In the genomic region with DNA sequence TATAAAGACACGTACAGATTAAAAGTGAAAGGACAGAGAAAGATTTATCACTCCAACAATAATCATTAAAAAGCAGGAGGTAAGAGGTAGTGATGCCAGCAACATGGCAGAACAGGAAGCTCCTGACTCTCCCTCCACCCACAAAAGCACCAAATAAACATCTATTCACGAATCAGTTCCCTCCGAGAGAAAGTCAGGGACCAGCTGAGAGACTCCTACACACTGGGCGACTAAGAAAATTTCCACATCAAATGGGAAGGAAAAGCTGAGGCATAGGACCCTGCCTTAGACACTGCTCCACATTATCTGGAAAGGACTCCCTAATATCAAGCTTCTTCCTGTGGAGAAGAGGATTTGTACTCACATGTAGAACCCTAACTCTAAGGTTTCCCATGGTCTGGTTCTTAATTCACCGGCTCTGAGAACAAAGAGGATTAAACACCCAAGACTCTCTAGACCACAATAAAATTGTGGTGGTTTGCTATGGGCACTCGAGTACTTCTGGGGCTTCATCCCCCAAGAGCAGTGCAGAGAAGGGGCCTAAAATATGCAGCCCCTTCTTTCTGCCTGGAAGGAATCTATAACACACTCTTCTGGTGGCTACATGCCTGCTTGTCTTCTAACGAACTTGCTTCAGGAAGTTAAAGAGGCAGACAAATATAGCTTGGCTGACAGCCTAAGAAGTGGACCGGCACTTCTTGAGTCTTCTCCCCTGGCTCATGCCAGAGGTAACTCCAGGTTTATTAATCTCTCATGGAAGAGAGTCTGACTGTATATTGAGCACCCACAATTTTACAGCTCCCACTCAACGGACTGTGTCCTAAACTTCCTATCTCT, we compare ENCODE assay signal across 12 cellular contexts. TPM values are rescaled to one million over a fixed set of nuclear protein-coding genes. Genes with fewer than 3 reads are reported as not detected.
DNase-seq lines count a peak whose midpoint lies in the region; ATAC-seq and TF ChIP-seq lines count a peak whose summit lies in the region.
"Had no signal": no experiment of that assay in that cellular context is flagged by ENCODE, and none has a peak within 500 bp of the region (broad histone marks: within the 10 kb centered on the region; RNA-seq: fewer than 3 reads in every experiment).

No MANE protein-coding gene starts in this region.

- no peaks in the 10 kb centered on the region for H3K27me3 ChIP-seq in Peyer's patch
- H3K27me3 ChIP-seq: hepatocyte had no signal

- peaks cover 5 to 28% of the 10 kb centered on the region in 2 donors for H3K36me3 Mint-ChIP-seq in CD14-positive monocyte
- peaks cover 45% of the 10 kb centered on the region for H3K36me3 Mint-ChIP-seq in T-cell

- H3K27me3 Mint-ChIP-seq in CD14-positive monocyte (ENCODE audit: low read depth in 3 of 3) (no peaks in the 10 kb centered on the region), T-cell (no peaks in the 10 kb centered on the region)
- H3K27me3 Mint-ChIP-seq: type B pancreatic cell had no signal

- TF ChIP-seq CTCF in CD14-positive monocyte (IDR thresholded peaks at IDR 0.05) (no peak), Peyer's patch (IDR thresholded peaks at IDR 0.05) (no peak), GM10248 (IDR thresholded peaks at IDR 0.05; ENCODE audit: control extremely low read depth, extremely low read depth, low read depth, missing control alignments) (no peak)

- CTCF ChIA-PET in T-cell (lab: Charles Lee): interaction anchor here (0.6 to 1.5 kb wide), 4 partner anchors 11 to 64 kb away, joined by 3 to 5 read pairs (median 3); no protein-coding TSS in a partner anchor
- CTCF ChIA-PET in GM10248 (lab: Yijun Ruan, JAX): interaction anchor here (0.6 to 2.6 kb wide), 15 partner anchors 10 to 56 kb away, joined by 3 to 13 read pairs (median 4); no protein-coding TSS in a partner anchor

- H3K36me3 ChIP-seq in Peyer's patch: no peaks in the 10 kb centered on the region

- peaks cover 0 to 12% (median 4%) of the 10 kb centered on the region in 7 donors for H3K9me3 Mint-ChIP-seq in CD14-positive monocyte
- H3K9me3 Mint-ChIP-seq in T-cell: peaks cover 9 to 21% (median 16%) of the 10 kb centered on the region in 3 donors
- H3K9me3 Mint-ChIP-seq: type B pancreatic cell had no signal

- DNase-seq in CD14-positive monocyte (ENCODE audit: low spot score): no peak
- no peak for DNase-seq in T-cell
- DNase-seq in fibroblast of peridontal ligament (ENCODE audit: extremely low read depth): peak; percentile 8
- no peak for DNase-seq in Peyer's patch
- no peak for DNase-seq in GM10248 (ENCODE audit: extremely low spot score)
- no peak for DNase-seq in activated CD8-positive, alpha-beta memory T cell treated with anti-CD3 and anti-CD28 coated beads for 24 hours
- no peak for DNase-seq in NCI-H128 (lab: John Stamatoyannopoulos, UW; ENCODE audit: unreplicated experiment)
- DNase-seq: NCI-H774; stimulated activated CD4-positive, alpha-beta T cell treated with anti-CD3 and anti-CD28 coated beads, Interleukin-4, amount 100 ng/mL, for 1 hour had no signal

- H3K4me3 Mint-ChIP-seq in CD14-positive monocyte (peak overlapping the region in 1 of 2 donors; percentile 7), T-cell (peak overlapping the region; percentile 61 to 66 (median 62))
- H3K4me3 Mint-ChIP-seq: type B pancreatic cell had no signal

- no peak for TF ChIP-seq POLR2A in Peyer's patch (IDR thresholded peaks at IDR 0.05)

- H3K4me1 Mint-ChIP-seq in CD14-positive monocyte: peaks cover 29% of the 10 kb centered on the region
- H3K4me1 Mint-ChIP-seq in T-cell: peaks cover 49 to 59% (median 59%) of the 10 kb centered on the region in 3 donors

- H3K4me3 ChIP-seq in Peyer's patch: no peak overlapping the region
- H3K4me3 ChIP-seq: hepatocyte had no signal

- H3K27ac Mint-ChIP-seq in CD14-positive monocyte (peak overlapping the region in 5 of 7 donors; percentile 33 to 71 (median 54)), T-cell (peak overlapping the region; percentile 74 to 89)
- H3K27ac Mint-ChIP-seq: type B pancreatic cell had no signal

- ATAC-seq in GM21423 (IDR thresholded peaks at IDR 0.05; ENCODE audit: unreplicated experiment) (peak; percentile 50), T-cell (replicated peaks in 1 of 4) (peak in 3 of 4 experiments; percentile 56 to 68 (median 61))

- peaks cover 0 to 13% (median 0%) of the 10 kb centered on the region in 4 donors for H3K4me1 ChIP-seq in Peyer's patch

- POLR2A ChIA-PET in T-cell (lab: Charles Lee) (no interaction called here), GM10248 (lab: Yijun Ruan, JAX) (no interaction called here)

- no peak overlapping the region for H3K27ac ChIP-seq in Peyer's patch
- H3K27ac ChIP-seq: hepatocyte had no signal

- intact Hi-C loops in CD14-positive monocyte (cut with micrococcal nuclease): no loop called here

- no peaks in the 10 kb centered on the region for H3K9me3 ChIP-seq in Peyer's patch

RNA-seq across cellular contexts. Expression of a gene that starts 29.4 kb away (rescaled TPM):
- polyA plus RNA-seq in CD14-positive monocyte: 10 to 100 TPM; 10.5 to 14.4 TPM
- 10 to 100 TPM; 16.8 to 49.6 (median 42.5) TPM for total RNA-seq in T-cell
- total RNA-seq in Peyer's patch: 10 to 100 TPM in 1 of 4 donors, 1 to 10 TPM in 3; 5.5 to 14.0 (median 8.0) TPM
